19 cellular contexts compared by ENCODE assay signal in the genomic region with DNA sequence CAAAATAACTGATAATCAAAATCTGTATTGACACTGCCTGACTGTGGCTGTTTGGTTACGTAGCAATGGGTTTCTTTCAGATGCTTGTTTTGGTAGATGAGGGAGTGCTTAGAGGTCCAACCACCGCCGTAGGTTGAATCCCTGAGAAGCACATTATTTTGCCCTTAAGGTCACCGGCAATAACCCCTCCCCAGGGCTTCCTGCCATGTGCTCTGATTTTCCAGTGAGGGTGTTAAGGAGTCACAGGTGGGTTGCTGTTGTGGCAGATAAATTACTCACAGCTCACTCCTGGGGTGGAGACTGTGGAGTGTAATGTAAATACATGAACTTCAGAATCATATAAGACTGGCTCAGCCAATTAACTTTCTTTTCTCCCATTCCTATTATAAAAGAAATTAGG.
"Had no signal": no experiment of that assay in that cellular context is flagged by ENCODE, and none has a peak within 500 bp of the region (broad histone marks: within the 10 kb centered on the region; RNA-seq: fewer than 3 reads in every experiment).

No MANE protein-coding gene starts in this region.

- DNase-seq: IMR-90, Karpas-422, KG1, MG63, NCI-H1092, NCI-H1105 treated with DMSO at 0.1 percent for 48 hours, NCI-H187, NCI-H2029, NCI-H2171, NCI-H226, NCI-H524, NCI-H526 treated with DMSO at 0.1 percent for 48 hours, OCI-M1, PC-9, Peyer's patch, SIG-M5, T-helper 2 cell had no signal

- ATAC-seq: HepG2, Right ventricle myocardium inferior had no signal
